Comparison of ENCODE assay signal across 22 cellular contexts in the genomic region with DNA sequence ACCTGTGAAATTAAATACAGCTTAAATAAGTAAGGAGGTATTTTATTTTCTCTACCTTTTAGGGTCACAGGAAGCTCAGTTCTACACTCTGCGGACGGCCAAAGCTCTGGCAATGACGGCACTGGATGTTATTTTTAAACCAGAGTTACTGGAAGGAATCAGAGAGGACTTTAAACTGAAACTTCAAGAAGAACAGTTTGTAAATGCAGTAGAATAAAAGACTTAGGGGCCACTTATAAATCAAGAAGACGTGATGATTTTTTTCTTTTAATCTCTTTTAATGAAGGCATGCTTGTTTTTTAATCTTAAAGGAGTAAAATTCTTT. TPM values are rescaled to one million over a fixed set of nuclear protein-coding genes. Genes with fewer than 3 reads are reported as not detected.
DNase-seq lines count a peak whose midpoint lies in the region; ATAC-seq and TF ChIP-seq lines count a peak whose summit lies in the region.
"Had no signal": no experiment of that assay in that cellular context is flagged by ENCODE, and none has a peak within 500 bp of the region (broad histone marks: within the 10 kb centered on the region; RNA-seq: fewer than 3 reads in every experiment).

No MANE protein-coding gene starts in this region.

- TF ChIP-seq CTCF in esophagus squamous epithelium (IDR thresholded peaks at IDR 0.05) = no peak
- TF ChIP-seq CTCF in prostate gland (IDR thresholded peaks at IDR 0.05) = no peak
- TF ChIP-seq CTCF in thoracic aorta (IDR thresholded peaks at IDR 0.05) = no peak

- no peak for DNase-seq in esophagus squamous epithelium (lab: John Stamatoyannopoulos, UW)
- DNase-seq in hepatic stellate cell (ENCODE audit: low spot score) = peak; percentile 11
- no peak for DNase-seq in prostate gland (ENCODE audit: low spot score)
- DNase-seq in thoracic aorta (ENCODE audit: low spot score) = no peak
- no peak for DNase-seq in NCI-H345 (lab: John Stamatoyannopoulos, UW)
- DNase-seq: activated CD4-positive, alpha-beta T cell treated with anti-CD3 and anti-CD28 coated beads for 48 hours; activated naive CD4-positive, alpha-beta T cell treated with anti-CD3 and anti-CD28 coated beads, Interleukin-2, amount 10 ng/mL, durations not matched to agents 7 days and 5 days; amygdala; effector CD4-positive, alpha-beta T cell; erythroblast had no signal

- WGBS in esophagus squamous epithelium, 2 donors = 68 to 83% methylated on average over 4 of the region's 4 CpGs
- WGBS in prostate gland = 47% methylated on average over 4 of the region's 4 CpGs

- intact Hi-C loops in esophagus squamous epithelium (cut with DNase I) = no loop called here
- intact Hi-C loops in prostate gland (cut with DNase I) = no loop called here

- no peak overlapping the region for H3K4me3 ChIP-seq in esophagus squamous epithelium
- H3K4me3 ChIP-seq in prostate gland = no peak overlapping the region
- H3K4me3 ChIP-seq in thoracic aorta = peak overlapping the region; percentile 62
- H3K4me3 ChIP-seq: K562, neural progenitor cell had no signal

- H3K36me3 ChIP-seq in esophagus squamous epithelium (peaks cover 0 to 80% (median 0%) of the 10 kb centered on the region in 3 donors), prostate gland (no peaks in the 10 kb centered on the region), thoracic aorta (peaks cover 3% of the 10 kb centered on the region)

- H3K4me1 ChIP-seq in esophagus squamous epithelium (no peaks in the 10 kb centered on the region), prostate gland (replicated peaks) (no peaks in the 10 kb centered on the region), thoracic aorta (ENCODE audit: control insufficient read depth in 1 of 2, low read depth in 2 of 2) (peaks cover 11 to 45% of the 10 kb centered on the region in 2 donors)
- H3K4me1 ChIP-seq: neural progenitor cell had no signal

- H3K27me3 ChIP-seq in esophagus squamous epithelium (no peaks in the 10 kb centered on the region), prostate gland (replicated peaks; ENCODE audit: insufficient read depth) (no peaks in the 10 kb centered on the region), thoracic aorta (replicated peaks; ENCODE audit: insufficient read depth) (no peaks in the 10 kb centered on the region)
- H3K27me3 ChIP-seq: neural progenitor cell had no signal

- H3K9me3 ChIP-seq in esophagus squamous epithelium = no peaks in the 10 kb centered on the region
- no peaks in the 10 kb centered on the region for H3K9me3 ChIP-seq in prostate gland
- H3K9me3 ChIP-seq in thoracic aorta = no peaks in the 10 kb centered on the region

- ATAC-seq in thoracic aorta (ENCODE audit: insufficient number of reproducible peaks, low FRiP score, low read depth) (peak; percentile 76), GM18907 (IDR thresholded peaks at IDR 0.05; ENCODE audit: unreplicated experiment) (no peak), GM18511 (IDR thresholded peaks at IDR 0.05; ENCODE audit: unreplicated experiment) (no peak), HG03521 (IDR thresholded peaks at IDR 0.05; ENCODE audit: unreplicated experiment) (no peak)
- ATAC-seq: left colon, SK-N-SH treated with all-trans-retinoic acid at 6 μM for 48 hours had no signal

- TF ChIP-seq POLR2A in esophagus squamous epithelium (IDR thresholded peaks at IDR 0.05) = no peak
- no peak for TF ChIP-seq POLR2A in prostate gland (IDR thresholded peaks at IDR 0.05)

- peak overlapping the region in 3 of 4 donors; percentile 59 to 75 (median 73) for H3K27ac ChIP-seq in esophagus squamous epithelium
- H3K27ac ChIP-seq in prostate gland = peak overlapping the region; percentile 38 to 55
- H3K27ac ChIP-seq in thoracic aorta = peak overlapping the region; percentile 87 to 95
- H3K27ac ChIP-seq: neural progenitor cell, RWPE1 had no signal

RNA-seq across cellular contexts. Expression of gene PM20D2, which starts 16.2 kb away (rescaled TPM):
- 10 to 100 TPM; 11.9 to 19.0 (median 17.8) TPM for total RNA-seq in esophagus squamous epithelium
- 10 to 100 TPM; 11.9 to 48.4 TPM for total RNA-seq in prostate gland
- total RNA-seq in thoracic aorta = 10 to 100 TPM; 23.7 to 58.6 TPM

RNA-seq across cellular contexts. Expression of gene SRSF12, which starts 44.1 kb away (rescaled TPM):
- total RNA-seq in esophagus squamous epithelium = under 1 TPM; 0.19 to 0.44 (median 0.38) TPM
- total RNA-seq in prostate gland = 1 to 10 TPM; 1.0 to 5.7 TPM
- total RNA-seq in thoracic aorta = 1 to 10 TPM in 1 of 2 donors, under 1 TPM in 1; 0.41 to 1.3 TPM
- total RNA-seq: HT-29; K562; T-helper 2 cell treated with Interferon-gamma antibody and Interleukin-4, amounts not matched to agents 100 ng/mL and 5 ng/mL, for 36 hours had no signal

RNA-seq across cellular contexts. Expression of gene GABRR1, which starts 55.1 kb away (rescaled TPM):
- 1 to 10 TPM in 1 of 4 donors, not detected in 3; 1.5 TPM for total RNA-seq in esophagus squamous epithelium
- under 1 TPM in 1 of 2 donors, not detected in 1; 0.97 TPM for total RNA-seq in prostate gland
- 1 to 10 TPM in 1 of 2 donors, not detected in 1; 5.4 TPM for total RNA-seq in thoracic aorta
- total RNA-seq: G401; HT-29; K562; renal cortical epithelial cell; T-helper 2 cell treated with Interferon-gamma antibody and Interleukin-4, amounts not matched to agents 100 ng/mL and 5 ng/mL, for 36 hours had no signal
